In the genomic region with DNA sequence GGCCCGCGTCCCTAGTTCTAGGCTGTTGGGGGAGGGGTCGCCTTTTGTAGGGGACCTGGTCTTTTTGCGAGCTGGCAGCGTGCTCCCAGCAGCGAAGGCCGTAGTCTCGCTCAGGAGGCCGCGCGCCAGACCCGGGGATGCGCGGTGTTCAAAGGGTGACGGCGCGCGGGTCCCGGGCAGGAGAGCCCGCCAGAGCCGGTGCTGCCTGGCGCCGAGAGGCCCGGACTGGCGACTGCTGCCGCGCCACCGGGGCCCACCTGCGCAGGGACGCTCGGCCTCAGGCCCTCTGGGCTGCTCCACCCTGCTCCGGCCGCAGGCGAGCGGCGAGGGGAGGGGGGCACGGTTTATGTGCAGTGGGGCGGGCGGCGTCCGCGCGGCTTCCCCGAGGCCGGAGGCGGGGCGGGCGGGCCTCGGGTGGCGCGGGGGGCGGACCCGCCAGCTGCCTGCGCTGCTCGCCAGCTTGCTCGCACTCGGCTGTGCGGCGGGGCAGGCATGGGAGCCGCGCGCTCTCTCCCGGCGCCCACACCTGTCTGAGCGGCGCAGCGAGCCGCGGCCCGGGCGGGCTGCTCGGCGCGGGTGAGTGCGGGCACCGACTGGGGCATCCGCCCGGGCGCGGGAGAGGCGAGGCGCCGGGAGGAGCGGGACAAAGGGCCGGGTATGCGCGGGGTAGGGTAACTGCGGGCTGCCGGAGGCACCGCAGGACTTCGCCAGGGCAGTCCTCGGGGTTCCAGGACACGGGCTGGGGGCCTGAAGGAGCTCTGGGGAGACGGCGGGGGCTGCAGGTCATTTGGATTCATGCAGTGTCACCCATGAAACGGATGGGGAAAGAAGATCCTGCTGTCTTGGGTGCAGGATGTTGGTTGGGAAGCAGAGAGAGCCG, we compare ENCODE assay signal across 8 cellular contexts. TPM values are rescaled to one million over a fixed set of nuclear protein-coding genes. Genes with fewer than 3 reads are reported as not detected.
DNase-seq lines count a peak whose midpoint lies in the region; ATAC-seq, FAIRE-seq and TF ChIP-seq lines count a peak whose summit lies in the region.

A gene with protein sequence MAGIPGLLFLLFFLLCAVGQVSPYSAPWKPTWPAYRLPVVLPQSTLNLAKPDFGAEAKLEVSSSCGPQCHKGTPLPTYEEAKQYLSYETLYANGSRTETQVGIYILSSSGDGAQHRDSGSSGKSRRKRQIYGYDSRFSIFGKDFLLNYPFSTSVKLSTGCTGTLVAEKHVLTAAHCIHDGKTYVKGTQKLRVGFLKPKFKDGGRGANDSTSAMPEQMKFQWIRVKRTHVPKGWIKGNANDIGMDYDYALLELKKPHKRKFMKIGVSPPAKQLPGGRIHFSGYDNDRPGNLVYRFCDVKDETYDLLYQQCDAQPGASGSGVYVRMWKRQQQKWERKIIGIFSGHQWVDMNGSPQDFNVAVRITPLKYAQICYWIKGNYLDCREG (plus strand): TSS at position 467 of the 880 bp plus-strand sequence. CDS start 7,102 bp downstream, outside the sequence.

- H3K36me3 Mint-ChIP-seq in Calu3 (ENCODE audit: insufficient read depth, unreplicated experiment) = peaks cover 16% of the 10 kb centered on the region

- H3K79me2 ChIP-seq in K562 (ENCODE audit: control insufficient read depth, insufficient read depth, low read length) (no peaks in the 10 kb centered on the region), Karpas-422 (ENCODE audit: low read length) (no peaks in the 10 kb centered on the region), OCI-LY7 (ENCODE audit: insufficient read depth, low read depth, low read length) (no peaks in the 10 kb centered on the region)

- in situ Hi-C loops in HAP-1 (cut with MboI; ENCODE audit: low sequenced_read_pairs) = no loop called here
- in situ Hi-C loops in K562 (cut with MboI) = no loop called here

- H3K9me2 ChIP-seq in Karpas-422 (replicated peaks; ENCODE audit: insufficient read depth, low read length) = no peaks in the 10 kb centered on the region
- H3K9me2 ChIP-seq in OCI-LY7 (ENCODE audit: insufficient read depth, low read length) = no peaks in the 10 kb centered on the region

- no peaks in the 10 kb centered on the region for H3K27me3 Mint-ChIP-seq in Calu3 (ENCODE audit: unreplicated experiment)

- H3K4me1 ChIP-seq in HAP-1 (peaks cover 3% of the 10 kb centered on the region), K562 (replicated peaks in 1 of 2; ENCODE audit: control insufficient read depth in 2 of 2, insufficient read depth in 2 of 2, low read length in 2 of 2) (peaks cover 0 to 13% of the 10 kb centered on the region in 2 experiments; a peak in 2 of 5 replicates), Karpas-422 (ENCODE audit: low read length) (no peaks in the 10 kb centered on the region), OCI-LY7 (ENCODE audit: insufficient read depth, low read length, poor library complexity, severe bottlenecking) (no peaks in the 10 kb centered on the region)

- H3K36me3 ChIP-seq in HAP-1 (replicated peaks) (no peaks in the 10 kb centered on the region), K562 (ENCODE audit: control insufficient read depth, insufficient read depth, low read length) (no peaks in the 10 kb centered on the region), Karpas-422 (ENCODE audit: insufficient read depth, low read length) (no peaks in the 10 kb centered on the region), OCI-LY7 (ENCODE audit: insufficient read depth, low read length) (no peaks in the 10 kb centered on the region)

- no peaks in the 10 kb centered on the region for H3K9me1 ChIP-seq in K562 (ENCODE audit: control insufficient read depth, insufficient read depth, low read length)

- H3K27ac ChIP-seq in K562 (ENCODE audit: extremely low read depth, low read depth, low read length) = no peak within 1 kb of the TSS
- H3K27ac ChIP-seq in Karpas-422 (ENCODE audit: low read length) = no peak within 1 kb of the TSS
- H3K27ac ChIP-seq in OCI-LY7 (ENCODE audit: low read depth, low read length, poor library complexity, severe bottlenecking) = no peak within 1 kb of the TSS

- DNase-seq in Calu3 = peak; percentile 64
- peak; percentile 45 to 78 for DNase-seq in HAP-1 (ENCODE audit: low spot score in 2 of 2)
- DNase-seq in K562 (ENCODE audit: extremely low read depth in 1 of 4, low spot score in 3 of 4) = peak; percentile 11 to 38 (median 32)
- no peak for DNase-seq in retinal pigment epithelial cell (ENCODE audit: low read depth)
- no peak for DNase-seq in Karpas-422
- no peak for DNase-seq in OCI-LY7 (ENCODE audit: low spot score)

- intact Hi-C loops in Calu3 (cut with micrococcal nuclease; ENCODE audit: unreplicated experiment) = loop anchor here (2.0 to 5.0 kb wide), 2 partner anchors 58 to 128 kb away; partner anchors contain the start of gene ME3
- intact Hi-C loops in K562 (cut with micrococcal nuclease) = no loop called here
- intact Hi-C loops in OCI-LY7 (cut with micrococcal nuclease; ENCODE audit: unreplicated experiment) = no loop called here

- CTCF ChIA-PET in Calu3 (lab: Charles Lee) = interaction anchor here (0.6 to 0.9 kb wide), 3 partner anchors 15 to 302 kb away, joined by 3 to 6 read pairs (median 6); no protein-coding TSS in a partner anchor
- CTCF ChIA-PET in K562 (lab: Yijun Ruan, JAX; ENCODE audit: low intra/inter-chr PET ratio) = no interaction called here
- CTCF ChIA-PET in OCI-LY7 (lab: Charles Lee; ENCODE audit: unreplicated experiment) = no interaction called here

- POLR2A ChIA-PET in K562 (lab: Yijun Ruan, JAX) (interaction anchor here (0.7 kb wide), 1 partner anchor 337 kb away, joined by 3 read pairs; no protein-coding TSS in a partner anchor), OCI-LY7 (lab: Charles Lee) (no interaction called here)

- TF ChIP-seq CTCF in Calu3 (IDR thresholded peaks at IDR 0.05; ENCODE audit: unreplicated experiment) = no peak
- no peak for TF ChIP-seq CTCF in K562 (IDR thresholded peaks at IDR 0.05 in 2 of 3, conservative IDR thresholded peaks at IDR 0.05 in 1 of 3; ENCODE audit: insufficient read depth in 2 of 3, low read depth in 1 of 3, low read length in 3 of 3)
- no peak for TF ChIP-seq CTCF in retinal pigment epithelial cell (conservative IDR thresholded peaks at IDR 0.05; ENCODE audit: low read depth, low read length)
- TF ChIP-seq CTCF in OCI-LY7 (conservative IDR thresholded peaks at IDR 0.05; ENCODE audit: low read length) = no peak

- no peak; a peak in 1 of 4 replicates for TF ChIP-seq RAD21 in K562 (CRISPR knock-in tag; conservative IDR thresholded peaks at IDR 0.05 in 1 of 2, IDR thresholded peaks at IDR 0.05 in 1 of 2)

- no peak for FAIRE-seq in K562 (lab: Jason Lieb, UNC)

- peak; percentile 61 for ATAC-seq in K562

- no peaks in the 10 kb centered on the region; the same call in 1 of the 2 replicates for H3K27me3 ChIP-seq in HAP-1 (ENCODE audit: low read depth)
- peaks cover 14 to 27% of the 10 kb centered on the region in 2 experiments for H3K27me3 ChIP-seq in K562 (ENCODE audit: control insufficient read depth in 2 of 2, insufficient read depth in 2 of 2, low read length in 2 of 2)
- no peaks in the 10 kb centered on the region for H3K27me3 ChIP-seq in Karpas-422 (ENCODE audit: low read length)

- peaks cover 5% of the 10 kb centered on the region for H3K4me1 Mint-ChIP-seq in Calu3 (ENCODE audit: low read depth, unreplicated experiment)

- H3K4me2 ChIP-seq in K562 (ENCODE audit: insufficient read depth, low read length) = no peak within 1 kb of the TSS
- H3K4me2 ChIP-seq in Karpas-422 (ENCODE audit: low read depth, low read length, poor library complexity, severe bottlenecking) = no peak within 1 kb of the TSS
- H3K4me2 ChIP-seq in OCI-LY7 (ENCODE audit: low read length) = no peak within 1 kb of the TSS

- no peaks in the 10 kb centered on the region for H3K9me3 Mint-ChIP-seq in Calu3 (ENCODE audit: low read depth, unreplicated experiment)

- TF ChIP-seq POLR2A in K562 (conservative IDR thresholded peaks at IDR 0.05) = no peak

- no peaks in the 10 kb centered on the region for H3K9me3 ChIP-seq in HAP-1
- H3K9me3 ChIP-seq in K562 (replicated peaks; ENCODE audit: control insufficient read depth, insufficient read depth, low read depth, low read length) = no peaks in the 10 kb centered on the region
- H3K9me3 ChIP-seq in Karpas-422 (ENCODE audit: low read length) = no peaks in the 10 kb centered on the region
- H3K9me3 ChIP-seq in OCI-LY7 (ENCODE audit: low read length) = no peaks in the 10 kb centered on the region

- BruUV-seq in Calu3 (replicated peaks; lab: Mats Ljungman, UMichigan) (no TSS peak), K562 (replicated peaks; lab: Mats Ljungman, UMichigan) (no TSS peak), OCI-LY7 (replicated peaks; lab: Mats Ljungman, UMichigan) (no TSS peak)

- no peak for TF ChIP-seq EP300 in K562 (IDR thresholded peaks at IDR 0.05; ENCODE audit: low read length)

- H3K4me3 ChIP-seq in HAP-1 (peak within 1 kb of the TSS; percentile 33), K562 (no peak within 1 kb of the TSS), iPS-11a (ENCODE audit: low read depth, low read length) (peak within 1 kb of the TSS; percentile 55), retinal pigment epithelial cell (ENCODE audit: low read length) (peak within 1 kb of the TSS; percentile 87), Karpas-422 (ENCODE audit: low read length) (no peak within 1 kb of the TSS), OCI-LY7 (ENCODE audit: low read depth, low read length, poor library complexity, severe bottlenecking) (no peak within 1 kb of the TSS)

- no peak within 1 kb of the TSS for H3K9ac ChIP-seq in K562 (ENCODE audit: insufficient read depth in 1 of 2, low read depth in 2 of 2, low read length in 2 of 2)
- H3K9ac ChIP-seq in Karpas-422 (ENCODE audit: low read length) = no peak within 1 kb of the TSS

- H4K20me1 ChIP-seq in K562 (replicated peaks; ENCODE audit: control insufficient read depth, insufficient read depth, low read length) (no peaks in the 10 kb centered on the region), Karpas-422 (ENCODE audit: insufficient read depth, low read depth, low read length) (0 out of 2 replicates have a peak, but pooled peaks cover 3% of the 10 kb centered on the region), OCI-LY7 (ENCODE audit: insufficient read depth, low read length) (no peaks in the 10 kb centered on the region)

- H2AFZ ChIP-seq in K562 (ENCODE audit: low read depth, low read length) (no peak within 1 kb of the TSS), Karpas-422 (ENCODE audit: low read length) (no peak within 1 kb of the TSS), OCI-LY7 (ENCODE audit: low read length) (no peak within 1 kb of the TSS)

- WGBS in K562 (ENCODE audit: insufficient coverage, low coverage, missing lambda C conversion rate) = 28% methylated on average over 35 of the region's 97 CpGs

- peak within 1 kb of the TSS; percentile 74 for H3K4me3 Mint-ChIP-seq in Calu3 (ENCODE audit: low read depth, unreplicated experiment)

- H3K27ac Mint-ChIP-seq in Calu3 (ENCODE audit: unreplicated experiment) = peak within 1 kb of the TSS; percentile 74

RNA-seq across cellular contexts. Expression of the gene that starts here (rescaled TPM):
- total RNA-seq in Calu3 (2022) (13.9 and 14.5 TPM in 2 replicates), K562 (2014; rRNA removed) (0.05 and 0.16 TPM in 2 replicates), K562 (2014; rRNA removed; fragmentation: Illumina TruSeq; extraction: Trizol) (0.11 and 0.16 TPM in 2 replicates), K562 (2015; rRNA removed; fragmentation: Illumina TruSeq; extraction: Trizol) (0.14 and 0.23 TPM in 2 replicates), K562 (2021) (0.51 and 0.58 TPM in 2 replicates), OCI-LY7 (2022) (not detected in 2 replicates)
- 22.6 TPM for polyA plus RNA-seq in PFSK-1 (2012; ENCODE audit: insufficient read length, low read depth)
- not detected in 2 replicates for total RNA-seq in K562 (2011; cell fraction: chromatin; rRNA removed; ENCODE audit: low replicate concordance)
- total RNA-seq in K562 (2011; cell fraction: nucleolus; rRNA removed) = 0.13 TPM in 1 of 2 replicates, not detected in the other
- not detected in 2 replicates for total RNA-seq in K562 (2011; cell fraction: nucleoplasm; rRNA removed)
- polyA plus RNA-seq in K562 (2011; rRNA removed) (not detected in 2 replicates), K562 (2014; fragmentation: Illumina TruSeq; extraction: Trizol) (0.19 and 0.24 TPM in 2 replicates), K562 (2014; fragmentation: Nextera tagmentation; extraction: Ambion mirVana) (under 1 TPM; 0.04 to 0.11 TPM), K562 (2014; rRNA removed) (0.03 TPM in 1 of 2 replicates, not detected in the other)
- 0.03 and 0.12 TPM in 2 replicates for polyA plus RNA-seq in K562 (2011; cell fraction: cytosol; rRNA removed)
- 0.06 TPM in 1 of 2 replicates, not detected in the other for polyA plus RNA-seq in K562 (2011; cell fraction: nucleus; rRNA removed)
- 0.33 and 0.69 TPM in 2 replicates for polyA plus RNA-seq in K562 (2012)
- 0.03 TPM in 1 of 2 replicates, not detected in the other for polyA minus RNA-seq in K562 (2011; rRNA and poly(A)+ RNA removed)
- polyA minus RNA-seq in K562 (2011; cell fraction: cytosol; rRNA and poly(A)+ RNA removed) = 2.6 and 3.0 TPM in 2 replicates
- polyA minus RNA-seq in K562 (2011; cell fraction: nucleus; rRNA and poly(A)+ RNA removed) = 0.13 and 0.33 TPM in 2 replicates
- total RNA-seq in Karpas-422 (2014; rRNA removed; shearing (Covaris generic); ENCODE audit: low replicate concordance) = not detected in 2 replicates
- not detected in 2 replicates for total RNA-seq in OCI-LY7 (2014; rRNA removed; shearing (Covaris generic))

Comparison
In these comparisons a context has a peak if more than half of its experiments do, and no peak if none do; other contexts are left out.
1. DNase-seq: peak in Calu3 (single experiment), HAP-1 (2 of 2) and K562 (4 of 4); none in retinal pigment epithelial cell (single experiment), Karpas-422 (single experiment) and OCI-LY7 (single experiment).
2. H3K4me3 ChIP-seq: peak in HAP-1 (single experiment), iPS-11a (single experiment) and retinal pigment epithelial cell (single experiment); none in K562 (single experiment), Karpas-422 (single experiment) and OCI-LY7 (single experiment).